Comparison of ENCODE assay signal across 10 cellular contexts in genomic region chr9:118583414-118583813, GRCh38.
"Had no signal": no experiment of that assay in that cellular context is flagged by ENCODE, and none has a peak within 500 bp of the region (broad histone marks: within the 10 kb centered on the region; RNA-seq: fewer than 3 reads in every experiment).

No MANE protein-coding gene starts in this region.

- ATAC-seq: GM23338, HCT116 had no signal

- DNase-seq: GM23248, GOT3, H7, H9, HCEC 1CT, HFFc6 had no signal

- H3K4me1 ChIP-seq: HAP-1 had no signal

- H3K36me3 ChIP-seq: HAP-1 had no signal

- H3K27ac ChIP-seq: GM23248 had no signal

- H2AFZ ChIP-seq: GM23248, GM23338 had no signal

- H3K4me3 ChIP-seq: GM23248, GM23338, HAP-1 had no signal

- H3K9me3 ChIP-seq: HAP-1 had no signal

- H3K9ac ChIP-seq: GM23248 had no signal

- FAIRE-seq: H1 had no signal

- H3K4me2 ChIP-seq: GM23338 had no signal
